In the genomic region with DNA sequence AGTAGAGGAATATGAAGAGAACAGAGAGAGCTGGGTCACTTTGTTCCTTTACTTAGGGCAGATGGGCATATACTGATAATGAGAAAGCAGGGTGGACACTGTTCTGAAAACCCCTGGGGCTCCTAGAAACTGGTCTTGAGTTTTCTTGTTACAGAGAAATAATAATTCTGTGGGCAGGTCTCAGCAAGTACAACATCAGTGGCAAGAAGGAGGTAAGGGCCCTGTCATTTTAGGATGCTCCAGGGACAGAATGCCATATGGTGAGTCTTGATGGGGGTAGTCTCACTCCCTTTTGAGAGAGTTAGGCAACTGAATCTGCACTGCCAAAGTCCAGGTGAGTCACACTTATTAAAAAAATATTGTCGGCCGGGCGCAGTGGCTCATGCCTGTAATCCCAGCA, we compare ENCODE assay signal across 27 cellular contexts.
"Had no signal": no experiment of that assay in that cellular context is flagged by ENCODE, and none has a peak within 500 bp of the region (broad histone marks: within the 10 kb centered on the region; RNA-seq: fewer than 3 reads in every experiment).

No MANE protein-coding gene starts in this region.

- H3K4me3 Mint-ChIP-seq: activated CD4-positive, alpha-beta memory T cell treated with anti-CD3 and anti-CD28 coated beads for 36 hours; activated CD4-positive, alpha-beta T cell treated with anti-CD3 and anti-CD28 coated beads, Interleukin-2, amount 10 ng/mL, durations not matched to agents 24 days and 14 days; activated naive CD4-positive, alpha-beta T cell treated with anti-CD3 and anti-CD28 coated beads for 36 hours; activated naive CD8-positive, alpha-beta T cell treated with anti-CD3 and anti-CD28 coated beads for 36 hours; activated T-helper 1 cell treated with anti-CD3 and anti-CD28 coated beads, Interleukin-12 subunit alpha, Interleukin-12 subunit beta, Interleukin-2, Interleukin-4 antibody, amounts not matched to agents 30 ng/mL and 10 ng/mL and 1 ng/mL, durations not matched to agents 14 hours and 24 hours and 36 hours; natural killer cell; T-helper 1 cell treated with Interleukin-12 subunit alpha and Interleukin-12 subunit beta and Interleukin-4 antibody, amounts not matched to agents 30 μg/mL and 1 μg/mL, for 36 hours had no signal

- H3K27ac Mint-ChIP-seq: activated CD4-positive, alpha-beta memory T cell treated with anti-CD3 and anti-CD28 coated beads for 36 hours; activated CD4-positive, alpha-beta T cell treated with anti-CD3 and anti-CD28 coated beads, Interleukin-2, amount 10 ng/mL, durations not matched to agents 24 days and 14 days; activated naive CD4-positive, alpha-beta T cell treated with anti-CD3 and anti-CD28 coated beads for 36 hours; activated naive CD8-positive, alpha-beta T cell treated with anti-CD3 and anti-CD28 coated beads for 36 hours; activated T-helper 1 cell treated with anti-CD3 and anti-CD28 coated beads, Interleukin-12 subunit alpha, Interleukin-12 subunit beta, Interleukin-2, Interleukin-4 antibody, amounts not matched to agents 30 ng/mL and 10 ng/mL and 1 ng/mL, durations not matched to agents 14 hours and 24 hours and 36 hours; natural killer cell; T-helper 1 cell treated with Interleukin-12 subunit alpha and Interleukin-12 subunit beta and Interleukin-4 antibody, amounts not matched to agents 30 μg/mL and 1 μg/mL, for 36 hours had no signal

- H3K9me3 ChIP-seq: adrenal gland, body of pancreas, suprapubic skin, tibial nerve had no signal

- ATAC-seq: body of pancreas, esophagus mucosa, left cardiac atrium, natural killer cell, right cardiac atrium had no signal

- H3K4me1 Mint-ChIP-seq: activated CD4-positive, alpha-beta T cell treated with anti-CD3 and anti-CD28 coated beads, Interleukin-2, amount 10 ng/mL, durations not matched to agents 24 days and 14 days; activated naive CD8-positive, alpha-beta T cell treated with anti-CD3 and anti-CD28 coated beads for 36 hours; natural killer cell had no signal

- H3K36me3 Mint-ChIP-seq: activated CD4-positive, alpha-beta memory T cell treated with anti-CD3 and anti-CD28 coated beads for 36 hours; activated naive CD8-positive, alpha-beta T cell treated with anti-CD3 and anti-CD28 coated beads for 36 hours; natural killer cell had no signal

- H3K36me3 ChIP-seq: adrenal gland, suprapubic skin, tibial nerve had no signal

- H3K27me3 ChIP-seq: adrenal gland, body of pancreas, suprapubic skin, tibial nerve had no signal

- H3K27me3 Mint-ChIP-seq: activated CD4-positive, alpha-beta memory T cell treated with anti-CD3 and anti-CD28 coated beads for 36 hours; activated CD4-positive, alpha-beta T cell treated with anti-CD3 and anti-CD28 coated beads, Interleukin-2, amount 10 ng/mL, durations not matched to agents 24 days and 14 days; activated naive CD8-positive, alpha-beta T cell treated with anti-CD3 and anti-CD28 coated beads for 36 hours had no signal

- H3K27ac ChIP-seq: adrenal gland, body of pancreas, suprapubic skin, tibial nerve had no signal

- H3K4me3 ChIP-seq: adrenal gland, body of pancreas, suprapubic skin, tibial nerve had no signal

- DNase-seq: activated CD4-positive, alpha-beta memory T cell treated with anti-CD3 and anti-CD28 coated beads for 36 hours; activated CD4-positive, alpha-beta T cell treated with anti-CD3 and anti-CD28 coated beads, Interleukin-2, amount 10 ng/mL, durations not matched to agents 24 days and 14 days; activated CD4-positive, CD25-positive, alpha-beta regulatory T cell treated with anti-CD3 and anti-CD28 coated beads, Interleukin-2, amount 50 U/mL, for 72 hours; activated CD8-positive, alpha-beta memory T cell treated with anti-CD3 and anti-CD28 coated beads, Interleukin-2, amount 50 U/mL, for 4 hours; activated effector memory CD4-positive, alpha-beta T cell treated with anti-CD3 and anti-CD28 coated beads, Interleukin-2, amount 50 U/mL, for 16 hours; activated naive CD4-positive, alpha-beta T cell treated with anti-CD3 and anti-CD28 coated beads for 36 hours; activated naive CD8-positive, alpha-beta T cell treated with anti-CD3 and anti-CD28 coated beads for 36 hours; activated T-cell treated with anti-CD3 and anti-CD28 coated beads, Interleukin-2, amount 50 U/mL, for 1 hour; adrenal gland; aorta; body of pancreas; caudate nucleus; cortex of kidney; foreskin fibroblast; islet precursor cell; left cardiac atrium; midbrain; natural killer cell; posterior cingulate gyrus; right cardiac atrium; stimulated activated naive CD4-positive, alpha-beta T cell; T-helper 9 cell had no signal
